In genomic region chr12:6451348-6452244, GRCh38 we compare ENCODE assay signal across 8 cellular contexts. TPM values are rescaled to one million over a fixed set of nuclear protein-coding genes. Genes with fewer than 3 reads are reported as not detected.
DNase-seq lines count a peak whose midpoint lies in the region; TF ChIP-seq lines count a peak whose summit lies in the region.

Gene TAPBPL (plus strand): TSS chr12:6452042. CDS start chr12:6452249, 207 bp downstream.

- peak within 1 kb of the TSS; percentile 98 for H3K27ac ChIP-seq in HL-60 (replicated peaks)

- peak within 1 kb of the TSS; percentile 85 for H3K4me3 Mint-ChIP-seq in endothelial cell (ENCODE audit: unreplicated experiment)
- H3K4me3 Mint-ChIP-seq in mesothelial cell of epicardium: peak within 1 kb of the TSS; percentile 78

- H3K4me1 Mint-ChIP-seq in endothelial cell (ENCODE audit: unreplicated experiment): peaks cover 45% of the 10 kb centered on the region
- peaks cover 26% of the 10 kb centered on the region for H3K4me1 Mint-ChIP-seq in mesothelial cell of epicardium

- H3K27me3 Mint-ChIP-seq in endothelial cell (ENCODE audit: unreplicated experiment): peaks cover 2% of the 10 kb centered on the region
- no peaks in the 10 kb centered on the region for H3K27me3 Mint-ChIP-seq in mesothelial cell of epicardium (ENCODE audit: low read depth)

- H3K36me3 Mint-ChIP-seq in endothelial cell (ENCODE audit: low read depth, unreplicated experiment): no peaks in the 10 kb centered on the region
- peaks cover 3% of the 10 kb centered on the region for H3K36me3 Mint-ChIP-seq in mesothelial cell of epicardium

- DNase-seq in AG20443 (ENCODE audit: low spot score): peak; percentile 94
- DNase-seq in HL-60 (ENCODE audit: low read depth in 1 of 2, low spot score in 1 of 2): peak; percentile 77 to 82
- DNase-seq in NK-92 treated with Interleukin-12 subunit alpha and Interleukin-12 subunit beta, amount 100 ng/mL, for 24 hours (lab: John Stamatoyannopoulos, UW): peak; percentile 41
- DNase-seq in activated CD8-positive, alpha-beta memory T cell treated with anti-CD3 and anti-CD28 coated beads, Interleukin-2, amount 50 U/mL, for 48 hours: peak; percentile 83
- DNase-seq in endothelial cell (ENCODE audit: low spot score): peak; percentile 63
- peak in 1 of 2 experiments; percentile 62 for DNase-seq in mesothelial cell of epicardium (ENCODE audit: low spot score in 2 of 2, unreplicated experiment in 2 of 2)
- peak; percentile 70 for DNase-seq in stimulated activated CD8-positive, alpha-beta memory T cell treated with anti-CD3 and anti-CD28 coated beads, Interleukin-15, amount 100 ng/mL, for 48 hours (ENCODE audit: low read depth in 2 of 2)

- TF ChIP-seq POLR2A in GM19193 (IDR thresholded peaks at IDR 0.05; ENCODE audit: extremely low read depth, insufficient read depth, insufficient read length): peak; percentile 57

- peak within 1 kb of the TSS; percentile 98 for H3K27ac Mint-ChIP-seq in endothelial cell (ENCODE audit: unreplicated experiment)
- peak within 1 kb of the TSS; percentile 93 for H3K27ac Mint-ChIP-seq in mesothelial cell of epicardium

- TF ChIP-seq CTCF in HL-60 (IDR thresholded peaks at IDR 0.05; ENCODE audit: insufficient read depth, low read length) (no peak), endothelial cell (IDR thresholded peaks at IDR 0.05; ENCODE audit: unreplicated experiment) (no peak), mesothelial cell of epicardium (IDR thresholded peaks at IDR 0.05; ENCODE audit: unreplicated experiment) (no peak)

- H3K4me3 ChIP-seq in HL-60 (replicated peaks; ENCODE audit: insufficient read depth, low read length): peak within 1 kb of the TSS; percentile 58

- H3K27me3 ChIP-seq in HL-60 (ENCODE audit: insufficient read depth, poor library complexity, severe bottlenecking): no peaks in the 10 kb centered on the region

- no peaks in the 10 kb centered on the region for H3K9me3 Mint-ChIP-seq in endothelial cell (ENCODE audit: unreplicated experiment)
- H3K9me3 Mint-ChIP-seq in mesothelial cell of epicardium: no peaks in the 10 kb centered on the region

RNA-seq across cellular contexts. Expression of gene TAPBPL, which starts in this region (rescaled TPM):
- 2.8 TPM for total RNA-seq in endothelial cell (ENCODE audit: unreplicated experiment)
- 2.2 to 2.6 TPM (median 2.5 TPM) in 3 replicates for total RNA-seq in mesothelial cell of epicardium
